Comparison of ENCODE assay signal across 20 cellular contexts in the genomic region with DNA sequence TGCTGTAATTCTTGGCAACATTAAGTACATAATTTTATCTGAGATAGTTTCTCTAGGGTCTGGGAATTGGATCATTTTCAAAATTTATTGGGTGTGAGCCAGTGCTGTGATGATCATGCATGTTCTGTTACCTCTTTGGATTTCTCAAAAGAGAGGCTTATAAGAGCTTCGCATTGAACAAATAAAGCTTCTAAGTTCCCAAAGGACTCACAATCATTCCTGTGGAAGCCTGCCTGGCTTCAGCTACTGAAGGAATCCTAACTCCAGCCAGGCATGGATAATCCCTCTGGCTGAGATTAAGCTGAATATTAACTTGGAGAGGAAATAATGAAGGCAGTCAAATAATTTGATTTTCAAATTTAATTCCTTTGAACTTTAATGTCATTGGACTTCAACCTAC.
"Had no signal": no experiment of that assay in that cellular context is flagged by ENCODE, and none has a peak within 500 bp of the region (broad histone marks: within the 10 kb centered on the region; RNA-seq: fewer than 3 reads in every experiment).

No MANE protein-coding gene starts in this region.

- ATAC-seq: activated T-cell treated with anti-CD3 and anti-CD28 coated beads, Interleukin-2, amount 50 U/mL, for 72 hours; left colon; right lobe of liver; stimulated activated naive CD8-positive, alpha-beta T cell treated with anti-CD3 and anti-CD28 coated beads, Interleukin-15, amount 100 ng/mL, for 72 hours had no signal

- H3K27ac ChIP-seq: breast epithelium, esophagus muscularis mucosa, prostate gland, right lobe of liver, suprapubic skin had no signal

- H3K4me3 ChIP-seq: breast epithelium, esophagus muscularis mucosa, prostate gland, right lobe of liver, smooth muscle cell, suprapubic skin had no signal

- H3K27me3 ChIP-seq: breast epithelium, esophagus muscularis mucosa, right lobe of liver, suprapubic skin had no signal

- H3K9me3 ChIP-seq: breast epithelium, esophagus muscularis mucosa, prostate gland, right lobe of liver, suprapubic skin had no signal

- H3K4me1 ChIP-seq: breast epithelium, esophagus muscularis mucosa, prostate gland, right lobe of liver, suprapubic skin had no signal

- H3K36me3 ChIP-seq: breast epithelium, esophagus muscularis mucosa, prostate gland, right lobe of liver, suprapubic skin had no signal

- DNase-seq: activated CD4-positive, alpha-beta T cell treated with anti-CD3 and anti-CD28 coated beads, Interleukin-2, amount 50 U/mL, for 4 hours; activated effector memory CD4-positive, alpha-beta T cell treated with anti-CD3 and anti-CD28 coated beads, Interleukin-2, amount 50 U/mL, for 16 hours; activated naive CD4-positive, alpha-beta T cell treated with anti-CD3 and anti-CD28 coated beads, Interleukin-2, amount 50 U/mL, for 16 hours; activated T-cell treated with anti-CD3 and anti-CD28 coated beads, Interleukin-2, amount 50 U/mL, for 72 hours; aorta; cerebellar nuclear complex; effector CD8-positive, alpha-beta T cell; foreskin fibroblast; hippocampal formation; left colon; mammary epithelial cell; right lobe of liver; stimulated activated CD4-positive, alpha-beta T cell treated with anti-CD3 and anti-CD28 coated beads, Interleukin-4, amount 100 ng/mL, for 1 hour; stimulated activated naive CD8-positive, alpha-beta T cell treated with anti-CD3 and anti-CD28 coated beads, Interleukin-15, amount 100 ng/mL, for 72 hours; trophoblast cell had no signal
